28 cellular contexts compared by ENCODE assay signal in the genomic region with DNA sequence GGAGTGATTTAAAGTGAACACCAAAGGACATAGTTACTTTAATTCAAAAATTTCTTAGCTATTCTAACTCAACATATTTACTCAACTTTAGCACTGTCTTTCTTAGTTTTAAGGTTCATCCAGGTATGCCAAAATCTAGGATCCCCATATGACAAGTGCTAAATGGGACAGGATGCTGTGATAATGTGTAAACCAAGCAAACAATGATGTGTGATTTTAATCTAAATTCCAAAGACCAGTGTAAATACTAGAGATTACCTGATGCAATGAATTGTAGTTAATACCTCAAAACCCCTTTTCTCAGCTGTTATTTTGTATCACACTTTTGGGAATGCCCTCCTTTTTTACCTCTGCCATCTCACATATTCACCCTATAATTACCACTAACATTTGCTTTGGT.
"Had no signal": no experiment of that assay in that cellular context is flagged by ENCODE, and none has a peak within 500 bp of the region (broad histone marks: within the 10 kb centered on the region; RNA-seq: fewer than 3 reads in every experiment).

No MANE protein-coding gene starts in this region.

- H3K27me3 Mint-ChIP-seq: stimulated activated memory B cell treated with anti-CD40 and anti-IgM and Interleukin-4, amounts not matched to agents 10 μg/mL and 1 μg/mL and 100 μg/mL, for 72 hours; type B pancreatic cell had no signal

- H3K4me3 Mint-ChIP-seq: stimulated activated effector memory CD8-positive, alpha-beta T cell treated with anti-CD3 and anti-CD28 coated beads, Interleukin-12 subunit alpha, Interleukin-12 subunit beta, amount 100 ng/mL, for 72 hours; stimulated activated memory B cell treated with anti-CD40 and anti-IgM and Interleukin-4, amounts not matched to agents 10 μg/mL and 1 μg/mL and 100 μg/mL, for 72 hours; stimulated activated naive B cell treated with anti-CD40 and anti-IgM and Interleukin-4, amounts not matched to agents 10 μg/mL and 1 μg/mL and 100 μg/mL, for 72 hours; stimulated activated naive CD8-positive, alpha-beta T cell treated with anti-CD3 and anti-CD28 coated beads, Interleukin-15, amount 100 ng/mL, for 72 hours; stimulated activated naive CD8-positive, alpha-beta T cell treated with anti-CD3 and anti-CD28 coated beads, Interleukin-15, Interleukin-2, amounts not matched to agents 100 ng/mL and 50 ng/mL, for 24 hours; type B pancreatic cell had no signal

- H3K4me1 ChIP-seq: testis, thyroid gland, transverse colon, upper lobe of left lung, upper lobe of right lung, uterus had no signal

- H3K27ac ChIP-seq: stomach, suprapubic skin, testis, thoracic aorta, thyroid gland, tibial artery, tibial nerve, transverse colon, upper lobe of left lung, upper lobe of right lung, uterus, vagina had no signal

- H3K4me3 ChIP-seq: stomach, suprapubic skin, testis, thoracic aorta, thyroid gland, tibial artery, tibial nerve, transverse colon, upper lobe of left lung, upper lobe of right lung, uterus, vagina had no signal

- H3K4me1 Mint-ChIP-seq: stimulated activated effector memory CD8-positive, alpha-beta T cell treated with anti-CD3 and anti-CD28 coated beads, Interleukin-12 subunit alpha, Interleukin-12 subunit beta, amount 100 ng/mL, for 72 hours; stimulated activated memory B cell treated with anti-CD40 and anti-IgM and Interleukin-4, amounts not matched to agents 10 μg/mL and 1 μg/mL and 100 μg/mL, for 72 hours; stimulated activated naive B cell treated with anti-CD40 and anti-IgM and Interleukin-4, amounts not matched to agents 10 μg/mL and 1 μg/mL and 100 μg/mL, for 72 hours; stimulated activated naive CD8-positive, alpha-beta T cell treated with anti-CD3 and anti-CD28 coated beads, Interleukin-15, amount 100 ng/mL, for 72 hours had no signal

- ATAC-seq: stimulated activated effector memory CD8-positive, alpha-beta T cell treated with anti-CD3 and anti-CD28 coated beads, Interleukin-12 subunit alpha, Interleukin-12 subunit beta, amount 100 ng/mL, for 72 hours; stimulated activated memory B cell treated with anti-CD40 and anti-IgM and Interleukin-4, amounts not matched to agents 10 μg/mL and 1 μg/mL and 100 μg/mL, for 72 hours; stimulated activated naive B cell treated with anti-CD40 and anti-IgM and Interleukin-4, amounts not matched to agents 10 μg/mL and 1 μg/mL and 100 μg/mL, for 72 hours; stimulated activated naive CD8-positive, alpha-beta T cell treated with anti-CD3 and anti-CD28 coated beads, Interleukin-15, amount 100 ng/mL, for 72 hours; stimulated activated naive CD8-positive, alpha-beta T cell treated with anti-CD3 and anti-CD28 coated beads, Interleukin-15, Interleukin-2, amounts not matched to agents 100 U/mL and 50 U/mL, for 24 hours; upper lobe of right lung had no signal

- H3K36me3 Mint-ChIP-seq: stimulated activated effector memory CD8-positive, alpha-beta T cell treated with anti-CD3 and anti-CD28 coated beads, Interleukin-12 subunit alpha, Interleukin-12 subunit beta, amount 100 ng/mL, for 72 hours; stimulated activated memory B cell treated with anti-CD40 and anti-IgM and Interleukin-4, amounts not matched to agents 10 μg/mL and 1 μg/mL and 100 μg/mL, for 72 hours; stimulated activated naive B cell treated with anti-CD40 and anti-IgM and Interleukin-4, amounts not matched to agents 10 μg/mL and 1 μg/mL and 100 μg/mL, for 72 hours; type B pancreatic cell had no signal

- H3K27ac Mint-ChIP-seq: stimulated activated effector memory CD8-positive, alpha-beta T cell treated with anti-CD3 and anti-CD28 coated beads, Interleukin-12 subunit alpha, Interleukin-12 subunit beta, amount 100 ng/mL, for 72 hours; stimulated activated memory B cell treated with anti-CD40 and anti-IgM and Interleukin-4, amounts not matched to agents 10 μg/mL and 1 μg/mL and 100 μg/mL, for 72 hours; stimulated activated naive B cell treated with anti-CD40 and anti-IgM and Interleukin-4, amounts not matched to agents 10 μg/mL and 1 μg/mL and 100 μg/mL, for 72 hours; stimulated activated naive CD8-positive, alpha-beta T cell treated with anti-CD3 and anti-CD28 coated beads, Interleukin-15, amount 100 ng/mL, for 72 hours; stimulated activated naive CD8-positive, alpha-beta T cell treated with anti-CD3 and anti-CD28 coated beads, Interleukin-15, Interleukin-2, amounts not matched to agents 100 ng/mL and 50 ng/mL, for 24 hours; type B pancreatic cell had no signal

- H3K27me3 ChIP-seq: stomach, suprapubic skin, testis, thyroid gland, tibial artery, tibial nerve, transverse colon, upper lobe of left lung, upper lobe of right lung, uterus, vagina had no signal

- H3K36me3 ChIP-seq: stomach, suprapubic skin, thoracic aorta, thyroid gland, tibial artery, tibial nerve, transverse colon, upper lobe of left lung, upper lobe of right lung, uterus, vagina had no signal

- H3K9me3 Mint-ChIP-seq: stimulated activated effector memory CD8-positive, alpha-beta T cell treated with anti-CD3 and anti-CD28 coated beads, Interleukin-12 subunit alpha, Interleukin-12 subunit beta, amount 100 ng/mL, for 72 hours; stimulated activated memory B cell treated with anti-CD40 and anti-IgM and Interleukin-4, amounts not matched to agents 10 μg/mL and 1 μg/mL and 100 μg/mL, for 72 hours; stimulated activated naive B cell treated with anti-CD40 and anti-IgM and Interleukin-4, amounts not matched to agents 10 μg/mL and 1 μg/mL and 100 μg/mL, for 72 hours; stimulated activated naive CD8-positive, alpha-beta T cell treated with anti-CD3 and anti-CD28 coated beads, Interleukin-15, amount 100 ng/mL, for 72 hours; stimulated activated naive CD8-positive, alpha-beta T cell treated with anti-CD3 and anti-CD28 coated beads, Interleukin-15, Interleukin-2, amounts not matched to agents 100 ng/mL and 50 ng/mL, for 24 hours; type B pancreatic cell had no signal

- H3K9me3 ChIP-seq: stomach, suprapubic skin, testis, thoracic aorta, thyroid gland, tibial artery, tibial nerve, transverse colon, upper lobe of left lung, upper lobe of right lung, uterus, vagina had no signal

- DNase-seq: stimulated activated CD4-positive, alpha-beta T cell treated with anti-CD3 and anti-CD28 coated beads, Interleukin-2, amount 100 ng/mL, for 48 hours; stimulated activated CD4-positive, alpha-beta T cell treated with anti-CD3 and anti-CD28 coated beads, Interleukin-4, amount 100 ng/mL, for 1 hour; stimulated activated CD4-positive, alpha-beta T cell treated with anti-CD3 and anti-CD28 coated beads, Interleukin-4, amount 100 ng/mL, for 24 hours; stimulated activated CD4-positive, alpha-beta T cell treated with anti-CD3 and anti-CD28 coated beads, Interleukin-4, amount 100 ng/mL, for 4 hours; stimulated activated CD8-positive, alpha-beta memory T cell treated with anti-CD3 and anti-CD28 coated beads, Interleukin-4, amount 100 ng/mL, for 48 hours; stimulated activated naive B cell treated with anti-CD40 and anti-IgM and Interleukin-4, amounts not matched to agents 10 μg/mL and 1 μg/mL and 100 μg/mL, for 72 hours; stimulated activated naive CD4-positive, alpha-beta T cell; stimulated activated naive CD4-positive, alpha-beta T cell treated with Interleukin-2 at 50 U/mL for 16 hours; stimulated activated naive CD8-positive, alpha-beta T cell treated with anti-CD3 and anti-CD28 coated beads, Interleukin-15, amount 100 ng/mL, for 72 hours; stimulated activated naive CD8-positive, alpha-beta T cell treated with anti-CD3 and anti-CD28 coated beads, Interleukin-15, Interleukin-2, amounts not matched to agents 100 U/mL and 50 U/mL, for 24 hours; stomach; substantia nigra; testis; thyroid gland; tibial artery; transverse colon; trophoblast cell; upper lobe of left lung; upper lobe of right lung; uterus had no signal
